Comparison of ENCODE assay signal across 8 cellular contexts in the genomic region with DNA sequence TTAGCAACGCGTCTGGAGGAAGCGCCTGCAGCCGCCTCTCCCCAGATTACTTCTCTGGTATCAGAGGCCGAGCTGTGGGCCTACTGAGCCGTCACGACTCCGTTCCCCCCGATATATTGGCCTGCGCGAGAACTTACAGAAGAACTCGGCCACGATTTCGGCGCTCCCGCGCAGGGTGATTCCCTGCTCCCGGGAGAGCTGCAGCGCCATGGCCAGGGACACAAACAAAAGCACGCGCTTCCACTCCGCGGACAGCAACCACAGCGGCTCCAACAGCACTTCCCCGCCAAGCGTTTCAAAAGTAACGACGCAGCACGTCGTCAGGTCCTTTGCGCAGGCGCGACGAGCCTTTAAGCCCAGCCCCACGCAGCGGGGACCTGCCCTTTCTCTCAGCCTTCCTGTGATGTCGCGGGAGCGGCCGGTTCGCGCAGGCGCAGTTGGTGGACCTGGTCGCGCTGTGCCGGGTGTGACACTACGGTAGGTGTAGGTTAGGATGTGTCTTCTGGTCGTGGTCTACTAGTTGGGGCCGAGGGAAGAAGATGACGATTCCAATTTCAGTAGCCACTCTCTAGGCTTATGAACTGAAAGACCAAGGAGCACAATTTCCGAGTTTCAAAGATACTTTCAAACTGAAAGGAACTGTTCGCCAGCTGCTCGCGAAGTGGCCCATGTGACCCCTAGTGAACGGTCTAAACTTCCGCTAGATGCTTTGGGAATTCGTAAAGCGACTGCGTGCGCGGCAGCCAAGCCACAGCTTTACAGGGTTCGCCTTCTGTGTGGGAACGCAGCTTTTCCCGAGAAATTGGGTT. TPM values are rescaled to one million over a fixed set of nuclear protein-coding genes. Genes with fewer than 3 reads are reported as not detected.
A peak's percentile ranks its signal among the peaks of the same experiment; 100 is the strongest.
DNase-seq lines count a peak whose midpoint lies in the region; ATAC-seq and TF ChIP-seq lines count a peak whose summit lies in the region.

Gene MAD2L1 (minus strand): TSS at position 324 of the 809 bp plus-strand sequence. CDS start 114 bp downstream, at position 210.

- H3K9ac ChIP-seq in SU-DHL-6 (ENCODE audit: low read length): peak within 1 kb of the TSS; percentile 91

- H3K27ac Mint-ChIP-seq in activated naive CD8-positive, alpha-beta T cell treated with anti-CD3 and anti-CD28 coated beads, Interleukin-2, amount 10 ng/mL, durations not matched to agents 7 days and 5 days: peak within 1 kb of the TSS; percentile 99
- H3K27ac Mint-ChIP-seq in osteocyte (ENCODE audit: unreplicated experiment): peak within 1 kb of the TSS; percentile 98

- H3K9me3 ChIP-seq in SU-DHL-6 (ENCODE audit: insufficient read depth, low read length): no peaks in the 10 kb centered on the region
- H3K9me3 ChIP-seq in thyroid gland: no peaks in the 10 kb centered on the region

- POLR2A ChIA-PET in activated naive CD8-positive, alpha-beta T cell treated with anti-CD3 and anti-CD28 coated beads, Interleukin-2, amount 10 ng/mL, durations not matched to agents 7 days and 5 days (lab: Charles Lee): interaction anchor here (0.6 to 1.5 kb wide), 7 partner anchors 9 to 1156 kb away, joined by 3 to 5 read pairs (median 3); partner anchors contain the start of gene PDE5A

- H3K9me3 Mint-ChIP-seq in activated naive CD8-positive, alpha-beta T cell treated with anti-CD3 and anti-CD28 coated beads, Interleukin-2, amount 10 ng/mL, durations not matched to agents 7 days and 5 days: no peaks in the 10 kb centered on the region
- no peaks in the 10 kb centered on the region for H3K9me3 Mint-ChIP-seq in osteocyte (ENCODE audit: unreplicated experiment)

- peak within 1 kb of the TSS; percentile 16 for H2AFZ ChIP-seq in SU-DHL-6 (ENCODE audit: low read depth, low read length, severe bottlenecking)

- intact Hi-C loops in head of caudate nucleus (cut with DNase I): no loop called here
- intact Hi-C loops in thyroid gland (cut with DNase I): no loop called here

- H3K27ac ChIP-seq in SU-DHL-6 (ENCODE audit: low read depth, low read length): peak within 1 kb of the TSS; percentile 93
- peak within 1 kb of the TSS; percentile 75 to 96 (median 94) for H3K27ac ChIP-seq in thyroid gland

- H3K27me3 ChIP-seq in SU-DHL-6 (ENCODE audit: low read length) (no peaks in the 10 kb centered on the region), thyroid gland (no peaks in the 10 kb centered on the region)

- TF ChIP-seq POLR2A in GM10847 (IDR thresholded peaks at IDR 0.05; ENCODE audit: extremely low read depth, insufficient read length) (peak; percentile 75), thyroid gland (IDR thresholded peaks at IDR 0.05) (peak in 1 of 2 donors; percentile 95)

- DNase-seq in NCI-H128 (lab: John Stamatoyannopoulos, UW; ENCODE audit: unreplicated experiment) (peak; percentile 91), head of caudate nucleus (peak; percentile 96 to 100 (median 99)), osteocyte (ENCODE audit: extremely low spot score, unreplicated experiment) (peak; percentile 100), thyroid gland (peak; percentile 99)
- DNase-seq in activated naive CD8-positive, alpha-beta T cell treated with anti-CD3 and anti-CD28 coated beads, Interleukin-2, amount 10 ng/mL, durations not matched to agents 7 days and 5 days: peak; percentile 97

- H3K79me2 ChIP-seq in SU-DHL-6 (ENCODE audit: insufficient read depth, low read length): peaks cover 65% of the 10 kb centered on the region

- no peaks in the 10 kb centered on the region for H3K27me3 Mint-ChIP-seq in activated naive CD8-positive, alpha-beta T cell treated with anti-CD3 and anti-CD28 coated beads, Interleukin-2, amount 10 ng/mL, durations not matched to agents 7 days and 5 days
- no peaks in the 10 kb centered on the region for H3K27me3 Mint-ChIP-seq in osteocyte (ENCODE audit: unreplicated experiment)

- 1% methylated on average over 25 to 31 of the region's 64 CpGs for WGBS in thyroid gland, 2 donors

- peaks cover 47% of the 10 kb centered on the region for H3K4me1 Mint-ChIP-seq in activated naive CD8-positive, alpha-beta T cell treated with anti-CD3 and anti-CD28 coated beads, Interleukin-2, amount 10 ng/mL, durations not matched to agents 7 days and 5 days
- peaks cover 74% of the 10 kb centered on the region for H3K4me1 Mint-ChIP-seq in osteocyte (ENCODE audit: unreplicated experiment)

- no peaks in the 10 kb centered on the region for H4K20me1 ChIP-seq in SU-DHL-6 (ENCODE audit: low read depth, low read length)

- H3K36me3 ChIP-seq in SU-DHL-6 (ENCODE audit: low read length): peaks cover 3% of the 10 kb centered on the region; the same call in 1 of the 2 replicates
- no peaks in the 10 kb centered on the region for H3K36me3 ChIP-seq in thyroid gland

- TF ChIP-seq CTCF in SU-DHL-6 (IDR thresholded peaks at IDR 0.05; ENCODE audit: insufficient read depth, low read length, poor library complexity, severe bottlenecking) (no peak), osteocyte (IDR thresholded peaks at IDR 0.05) (no peak), thyroid gland (IDR thresholded peaks at IDR 0.05) (no peak)

- H3K4me1 ChIP-seq in thyroid gland: peaks cover 11 to 15% of the 10 kb centered on the region in 2 donors

- H3K4me3 ChIP-seq in SU-DHL-6 (ENCODE audit: insufficient read depth, low read length, poor library complexity, severe bottlenecking): peak within 1 kb of the TSS; percentile 81
- H3K4me3 ChIP-seq in thyroid gland (replicated peaks in 1 of 3): peak within 1 kb of the TSS; percentile 14 to 61 (median 56)

- H3K9me2 ChIP-seq in SU-DHL-6 (replicated peaks; ENCODE audit: insufficient read depth, low read length): no peaks in the 10 kb centered on the region

- peak; percentile 87 for ATAC-seq in HG02678 (IDR thresholded peaks at IDR 0.05; ENCODE audit: unreplicated experiment)
- peak; percentile 94 for ATAC-seq in activated naive CD8-positive, alpha-beta T cell treated with anti-CD3 and anti-CD28 coated beads, Interleukin-2, amount 10 ng/mL, durations not matched to agents 7 days and 5 days (ENCODE audit: low read depth)

- peak within 1 kb of the TSS; percentile 86 for H3K4me2 ChIP-seq in SU-DHL-6 (ENCODE audit: low read depth, low read length, poor library complexity, severe bottlenecking)

- peak within 1 kb of the TSS; percentile 99 for H3K4me3 Mint-ChIP-seq in activated naive CD8-positive, alpha-beta T cell treated with anti-CD3 and anti-CD28 coated beads, Interleukin-2, amount 10 ng/mL, durations not matched to agents 7 days and 5 days
- H3K4me3 Mint-ChIP-seq in osteocyte (ENCODE audit: unreplicated experiment): peak within 1 kb of the TSS; percentile 98

- peaks cover 28% of the 10 kb centered on the region for H3K36me3 Mint-ChIP-seq in activated naive CD8-positive, alpha-beta T cell treated with anti-CD3 and anti-CD28 coated beads, Interleukin-2, amount 10 ng/mL, durations not matched to agents 7 days and 5 days
- no peaks in the 10 kb centered on the region for H3K36me3 Mint-ChIP-seq in osteocyte (ENCODE audit: unreplicated experiment)

- H3F3A ChIP-seq in SU-DHL-6 (ENCODE audit: insufficient read depth): no peaks in the 10 kb centered on the region; the same call in 1 of the 2 replicates

RNA-seq across cellular contexts. Expression of gene MAD2L1, which starts in this region (rescaled TPM):
- 10 to 100 TPM; 49.3 to 51.7 TPM for total RNA-seq in activated naive CD8-positive, alpha-beta T cell treated with anti-CD3 and anti-CD28 coated beads, Interleukin-2, amount 10 ng/mL, durations not matched to agents 7 days and 5 days
- total RNA-seq in osteocyte (7.7 and 9.6 TPM in 2 replicates), thyroid gland (1 to 10 TPM in 3 of 4 donors, under 1 TPM in 1; 0.89 to 7.8 (median 4.0) TPM)

Comparison
In these comparisons a context has a peak if more than half of its experiments do, and no peak if none do; other contexts are left out.
1. Peak in every context shown above with its lines: DNase-seq, ATAC-seq, H3K4me3 ChIP-seq and H3K27ac ChIP-seq.